ENCODE assay signal across 9 cellular contexts in the genomic region with DNA sequence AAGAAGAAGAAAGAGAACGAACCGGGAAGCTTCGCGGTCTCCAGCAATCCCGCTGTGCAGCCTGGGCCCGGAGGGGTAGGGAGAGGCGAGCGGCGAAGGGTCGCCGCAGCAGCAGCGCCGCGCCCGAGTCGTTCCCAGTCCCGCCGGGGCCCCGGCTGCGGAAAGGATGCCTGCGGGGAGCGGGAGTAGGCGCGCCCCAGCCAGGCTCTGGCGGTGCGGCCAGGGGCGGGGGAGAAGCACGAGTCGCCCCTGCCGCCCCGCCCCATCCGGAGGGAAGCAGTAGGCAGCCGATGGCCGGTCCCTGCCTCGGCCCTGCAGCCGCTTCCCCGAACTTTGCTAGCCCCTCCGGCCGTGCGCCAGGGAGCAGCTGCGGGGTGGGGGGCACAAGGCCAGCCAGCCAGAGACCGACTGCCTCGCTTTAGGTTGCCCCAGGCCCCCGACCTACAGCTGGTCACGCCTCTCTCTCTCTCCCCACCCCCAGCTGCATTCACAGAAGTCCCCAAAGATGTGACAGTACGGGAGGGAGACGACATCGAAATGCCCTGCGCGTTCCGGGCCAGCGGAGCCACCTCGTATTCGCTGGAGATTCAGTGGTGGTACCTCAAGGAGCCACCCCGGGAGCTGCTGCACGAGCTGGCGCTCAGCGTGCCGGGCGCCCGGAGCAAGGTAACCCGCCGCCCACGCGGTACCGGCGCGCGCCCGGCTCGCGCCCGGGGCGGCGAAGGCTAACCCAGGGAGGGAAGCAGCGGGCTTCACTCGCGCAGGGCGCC. TPM values are rescaled to one million over a fixed set of nuclear protein-coding genes. Genes with fewer than 3 reads are reported as not detected.
DNase-seq lines count a peak whose midpoint lies in the region; ATAC-seq, FAIRE-seq and TF ChIP-seq lines count a peak whose summit lies in the region.
"Had no signal": no experiment of that assay in that cellular context is flagged by ENCODE, and none has a peak within 500 bp of the region (broad histone marks: within the 10 kb centered on the region; RNA-seq: fewer than 3 reads in every experiment).

No MANE protein-coding gene starts in this region.

- H3K27me3 Mint-ChIP-seq in natural killer cell treated with Interleukin-12 subunit alpha and Interleukin-12 subunit beta and Interleukin-15 and Interleukin-18, amount 100 ng/mL, for 72 hours = peaks cover 31 to 46% of the 10 kb centered on the region in 2 donors

- TF ChIP-seq RAD21 in K562 (CRISPR knock-in tag; conservative IDR thresholded peaks at IDR 0.05 in 1 of 2, IDR thresholded peaks at IDR 0.05 in 1 of 2) = no peak

- H3K9me3 Mint-ChIP-seq in natural killer cell treated with Interleukin-12 subunit alpha and Interleukin-12 subunit beta and Interleukin-15 and Interleukin-18, amount 100 ng/mL, for 72 hours = no peaks in the 10 kb centered on the region

- H3K79me2 ChIP-seq in K562 (ENCODE audit: control insufficient read depth, insufficient read depth, low read length) (no peaks in the 10 kb centered on the region), osteoblast (ENCODE audit: insufficient read depth, low read length) (no peaks in the 10 kb centered on the region)

- H3K36me3 ChIP-seq in BLaER1 (no peaks in the 10 kb centered on the region), K562 (ENCODE audit: control insufficient read depth, insufficient read depth, low read length) (no peaks in the 10 kb centered on the region), SJCRH30 (no peaks in the 10 kb centered on the region), osteoblast (ENCODE audit: insufficient read depth, low read length) (no peaks in the 10 kb centered on the region)

- FAIRE-seq in GM12891 (lab: Jason Lieb, UNC) (no peak), K562 (lab: Jason Lieb, UNC) (no peak)

- H3K4me1 ChIP-seq in BLaER1 (peaks cover 30% of the 10 kb centered on the region), K562 (replicated peaks in 1 of 2; ENCODE audit: control insufficient read depth in 2 of 2, insufficient read depth in 2 of 2, low read length in 2 of 2) (peaks cover 0 to 43% of the 10 kb centered on the region in 2 experiments; a peak in 2 of 5 replicates), SJCRH30 (no peaks in the 10 kb centered on the region), osteoblast (ENCODE audit: insufficient read depth, low read length) (no peaks in the 10 kb centered on the region)

- H3K4me3 Mint-ChIP-seq in natural killer cell treated with Interleukin-12 subunit alpha and Interleukin-12 subunit beta and Interleukin-15 and Interleukin-18, amount 100 ng/mL, for 72 hours = peak overlapping the region; percentile 62

- H3K9me1 ChIP-seq in K562 (ENCODE audit: control insufficient read depth, insufficient read depth, low read length) = no peaks in the 10 kb centered on the region

- H3K4me1 Mint-ChIP-seq in natural killer cell treated with Interleukin-12 subunit alpha and Interleukin-12 subunit beta and Interleukin-15 and Interleukin-18, amount 100 ng/mL, for 72 hours (ENCODE audit: low read depth in 2 of 2) = peaks cover 13 to 18% of the 10 kb centered on the region in 2 donors

- POLR2A ChIA-PET in K562 (lab: Yijun Ruan, JAX) = interaction anchor here (1.2 kb wide), 1 partner anchor 151 kb away, joined by 5 read pairs; no protein-coding TSS in a partner anchor

- BruUV-seq in K562 (replicated peaks; lab: Mats Ljungman, UMichigan) = no TSS peak

- no peak for TF ChIP-seq CTCF in K562 (IDR thresholded peaks at IDR 0.05 in 2 of 3, conservative IDR thresholded peaks at IDR 0.05 in 1 of 3; ENCODE audit: insufficient read depth in 2 of 3, low read depth in 1 of 3, low read length in 3 of 3)
- TF ChIP-seq CTCF in osteoblast (IDR thresholded peaks at IDR 0.05; ENCODE audit: extremely low read depth, low read depth, low read length) = no peak

- H4K20me1 ChIP-seq in BLaER1 (peaks cover 40% of the 10 kb centered on the region), K562 (replicated peaks; ENCODE audit: control insufficient read depth, insufficient read depth, low read length) (no peaks in the 10 kb centered on the region), osteoblast (ENCODE audit: insufficient read depth, low read length) (no peaks in the 10 kb centered on the region)

- no peaks in the 10 kb centered on the region for H3K36me3 Mint-ChIP-seq in natural killer cell treated with Interleukin-12 subunit alpha and Interleukin-12 subunit beta and Interleukin-15 and Interleukin-18, amount 100 ng/mL, for 72 hours

- ATAC-seq in K562 (peak; percentile 44), HG03439 (IDR thresholded peaks at IDR 0.05; ENCODE audit: unreplicated experiment) (no peak), GM19455 (IDR thresholded peaks at IDR 0.05; ENCODE audit: unreplicated experiment) (no peak)
- ATAC-seq in natural killer cell treated with Interleukin-12 subunit alpha and Interleukin-12 subunit beta and Interleukin-15 and Interleukin-18, amount 100 ng/mL, for 72 hours = no peak

- H3K4me3 ChIP-seq in BLaER1 = peak overlapping the region; percentile 59
- H3K4me3 ChIP-seq in K562 = no peak overlapping the region
- no peak overlapping the region for H3K4me3 ChIP-seq in SJCRH30
- H3K4me3 ChIP-seq in osteoblast (ENCODE audit: insufficient read depth, low read length) = no peak overlapping the region

- CTCF ChIA-PET in K562 (lab: Yijun Ruan, JAX; ENCODE audit: low intra/inter-chr PET ratio) = no interaction called here

- TF ChIP-seq POLR2A in GM12891 (IDR thresholded peaks at IDR 0.05; ENCODE audit: low read depth, low read length) (no peak), K562 (conservative IDR thresholded peaks at IDR 0.05) (no peak)

- in situ Hi-C loops in K562 (cut with MboI) = no loop called here

- H3K4me2 ChIP-seq in BLaER1 (peak overlapping the region; percentile 68), K562 (ENCODE audit: insufficient read depth, low read length) (no peak overlapping the region), osteoblast (ENCODE audit: insufficient read depth, low read length) (no peak overlapping the region)

- no peak for TF ChIP-seq EP300 in K562 (IDR thresholded peaks at IDR 0.05; ENCODE audit: low read length)

- DNase-seq in GM12891 (ENCODE audit: insufficient read length, low spot score) (peak; percentile 52), K562 (ENCODE audit: extremely low read depth in 1 of 4, low spot score in 3 of 4) (peak; percentile 22 to 43 (median 34)), SJCRH30 (no peak), osteoblast (ENCODE audit: insufficient read length, low spot score, missing footprints) (no peak)
- no peak for DNase-seq in natural killer cell treated with Interleukin-12 subunit alpha and Interleukin-12 subunit beta and Interleukin-15 and Interleukin-18, amount 100 ng/mL, for 72 hours (ENCODE audit: low spot score)
- DNase-seq: PC-3 had no signal

- no peak overlapping the region for H2AFZ ChIP-seq in K562 (ENCODE audit: low read depth, low read length)
- H2AFZ ChIP-seq in osteoblast (ENCODE audit: low read length) = no peak overlapping the region

- H3K27me3 ChIP-seq in BLaER1 = peaks cover 97% of the 10 kb centered on the region
- H3K27me3 ChIP-seq in K562 (ENCODE audit: control insufficient read depth in 2 of 2, insufficient read depth in 2 of 2, low read length in 2 of 2) = peaks cover 0 to 30% of the 10 kb centered on the region in 2 experiments; a peak in 2 of 5 replicates
- 0 out of 2 replicates have a peak, but pooled peaks cover 4% of the 10 kb centered on the region for H3K27me3 ChIP-seq in SJCRH30
- peaks cover 48% of the 10 kb centered on the region for H3K27me3 ChIP-seq in osteoblast (ENCODE audit: insufficient read depth, low read length)

- H3K9me3 ChIP-seq in BLaER1 (peaks cover 13% of the 10 kb centered on the region), K562 (replicated peaks; ENCODE audit: control insufficient read depth, insufficient read depth, low read depth, low read length) (no peaks in the 10 kb centered on the region), SJCRH30 (replicated peaks) (no peaks in the 10 kb centered on the region), osteoblast (ENCODE audit: low read depth, low read length) (no peaks in the 10 kb centered on the region)

- intact Hi-C loops in K562 (cut with micrococcal nuclease) = loop anchor here (5.0 to 10.0 kb wide), 4 partner anchors 60 to 582 kb away; partner anchors contain the start of gene C19orf12

- H3K9ac ChIP-seq in BLaER1 = no peak overlapping the region
- H3K9ac ChIP-seq in K562 (ENCODE audit: insufficient read depth in 1 of 2, low read depth in 2 of 2, low read length in 2 of 2) = no peak overlapping the region

- H3K27ac ChIP-seq in BLaER1 (no peak overlapping the region), K562 (ENCODE audit: extremely low read depth, low read depth, low read length) (no peak overlapping the region), SJCRH30 (no peak overlapping the region), osteoblast (ENCODE audit: low read depth, low read length) (no peak overlapping the region)

- 14% methylated on average over 52 of the region's 79 CpGs for WGBS in K562 (ENCODE audit: insufficient coverage, low coverage, missing lambda C conversion rate)

- no peak overlapping the region for H3K27ac Mint-ChIP-seq in natural killer cell treated with Interleukin-12 subunit alpha and Interleukin-12 subunit beta and Interleukin-15 and Interleukin-18, amount 100 ng/mL, for 72 hours

TF ChIP-seq in GM12891, 5 proteins besides CTCF, POLR2A, EP300 and RAD21 (continues in another document):
- no peak for TF ChIP-seq PAX5 (IDR thresholded peaks at IDR 0.05; ENCODE audit: insufficient read depth, low read length, severe bottlenecking)

RNA-seq across cellular contexts. Expression of gene VSTM2B, which starts 1.1 kb away (rescaled TPM):
- polyA plus RNA-seq in GM12891 (2012; ENCODE audit: low read depth, missing spikeins) = not detected
- total RNA-seq in K562 (2011; cell fraction: chromatin; rRNA removed; ENCODE audit: low replicate concordance) = not detected in 2 replicates
- not detected in 2 replicates for total RNA-seq in K562 (2011; cell fraction: nucleolus; rRNA removed)
- not detected in 2 replicates for total RNA-seq in K562 (2011; cell fraction: nucleoplasm; rRNA removed)
- total RNA-seq in K562 (2014; rRNA removed) = not detected in 2 replicates
- total RNA-seq in K562 (2014; rRNA removed; fragmentation: Illumina TruSeq; extraction: Trizol) = not detected in 2 replicates
- not detected in 2 replicates for total RNA-seq in K562 (2015; rRNA removed; fragmentation: Illumina TruSeq; extraction: Trizol)
- total RNA-seq in K562 (2021) = not detected in 2 replicates
- not detected in 2 replicates for polyA plus RNA-seq in K562 (2011; rRNA removed)
- polyA plus RNA-seq in K562 (2011; cell fraction: cytosol; rRNA removed) = not detected in 2 replicates
- not detected in 2 replicates for polyA plus RNA-seq in K562 (2011; cell fraction: nucleus; rRNA removed)
- polyA plus RNA-seq in K562 (2012) = not detected in 2 replicates
- polyA plus RNA-seq in K562 (2014; fragmentation: Illumina TruSeq; extraction: Trizol) = not detected in 2 replicates
- polyA plus RNA-seq in K562 (2014; fragmentation: Nextera tagmentation; extraction: Ambion mirVana) = not detected
- not detected in 2 replicates for polyA plus RNA-seq in K562 (2014; rRNA removed)
- polyA minus RNA-seq in K562 (2011; rRNA and poly(A)+ RNA removed) = not detected in 2 replicates
- polyA minus RNA-seq in K562 (2011; cell fraction: cytosol; rRNA and poly(A)+ RNA removed) = not detected in 2 replicates
- polyA minus RNA-seq in K562 (2011; cell fraction: nucleus; rRNA and poly(A)+ RNA removed) = not detected in 2 replicates
- total RNA-seq in natural killer cell treated with Interleukin-12 subunit alpha and Interleukin-12 subunit beta and Interleukin-15 and Interleukin-18, amount 100 ng/mL, for 72 hours = not detected
- not detected in 2 replicates for total RNA-seq in SJCRH30 (2014; rRNA removed; shearing (Covaris generic))
- not detected in 2 replicates for total RNA-seq in osteoblast
- total RNA-seq: PC-3 had no signal

Comparison
In these comparisons a context has a peak if more than half of its experiments do, and no peak if none do; other contexts are left out.
1. DNase-seq: peak in GM12891 (single experiment) and K562 (4 of 4); none in natural killer cell treated with Interleukin-12 subunit alpha and Interleukin-12 subunit beta and Interleukin-15 and Interleukin-18, amount 100 ng/mL, for 72 hours (single experiment), SJCRH30 (0 of 2) and osteoblast (single experiment).